In the genomic region with DNA sequence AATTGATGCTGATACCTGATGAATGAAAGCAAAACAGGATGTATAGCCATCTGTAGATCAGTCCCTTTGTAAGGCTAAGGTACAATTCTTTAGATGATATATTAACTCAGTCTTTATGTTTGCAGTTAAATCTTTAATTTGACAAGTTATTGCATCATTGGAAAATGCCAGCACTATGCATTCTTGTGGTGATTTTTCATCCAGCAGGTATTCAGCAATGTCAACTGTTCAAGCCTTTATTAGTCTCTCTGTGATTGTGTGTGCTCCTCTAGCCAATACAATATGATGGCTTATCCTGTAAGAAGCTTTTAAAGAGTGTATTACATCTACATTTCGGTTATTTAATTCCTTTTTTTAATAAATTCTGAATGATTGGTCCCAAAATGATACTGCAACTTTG, we compare ENCODE assay signal across 20 cellular contexts. TPM values are rescaled to one million over a fixed set of nuclear protein-coding genes. Genes with fewer than 3 reads are reported as not detected.
DNase-seq lines count a peak whose midpoint lies in the region; ATAC-seq, FAIRE-seq and TF ChIP-seq lines count a peak whose summit lies in the region.
"Had no signal": no experiment of that assay in that cellular context is flagged by ENCODE, and none has a peak within 500 bp of the region (broad histone marks: within the 10 kb centered on the region; RNA-seq: fewer than 3 reads in every experiment).

No MANE protein-coding gene starts in this region.

- no peak for TF ChIP-seq CTCF in epithelial cell of esophagus (IDR thresholded peaks at IDR 0.05; ENCODE audit: insufficient read depth, low read depth, low read length, missing control alignments)

- no peaks in the 10 kb centered on the region for H3K9me3 ChIP-seq in right cardiac atrium (ENCODE audit: control insufficient read depth, low read length)
- H3K9me3 ChIP-seq: adrenal gland, HAP-1, prostate gland had no signal

- peak; percentile 96 for FAIRE-seq in RCC 7860 (lab: Jason Lieb, UNC)

- no peaks in the 10 kb centered on the region for H3K27me3 ChIP-seq in right cardiac atrium (ENCODE audit: control insufficient read depth, insufficient read depth)
- H3K27me3 ChIP-seq: adrenal gland had no signal

- H3K4me1 ChIP-seq in right cardiac atrium (ENCODE audit: control insufficient read depth, insufficient read depth, low read length), result no peaks in the 10 kb centered on the region
- H3K4me1 ChIP-seq: HAP-1, prostate gland had no signal

- H3K4me3 ChIP-seq in epithelial cell of esophagus (ENCODE audit: low read length), result no peak overlapping the region
- no peak overlapping the region for H3K4me3 ChIP-seq in right cardiac atrium (ENCODE audit: low read length)
- H3K4me3 ChIP-seq: adrenal gland, HAP-1, prostate gland had no signal

- WGBS in right cardiac atrium, result 64% methylated on average over 1 of the region's 1 CpG

- DNase-seq in EL (peak; percentile 76), RCC 7860 (ENCODE audit: low spot score) (peak; percentile 78), epithelial cell of esophagus (ENCODE audit: low read depth) (peak; percentile 42), non-pigmented ciliary epithelial cell (ENCODE audit: low read depth) (peak; percentile 54), right cardiac atrium (no peak), NCI-H1417 treated with DMSO at 0.1 percent for 48 hours (lab: John Stamatoyannopoulos, UW) (no peak)
- DNase-seq: activated CD4-positive, CD25-positive, alpha-beta regulatory T cell treated with anti-CD3 and anti-CD28 coated beads, Interleukin-2, amount 50 U/mL, for 72 hours; adrenal gland; DMS153; mesendoderm; NCI-H1694 treated with DMSO at 0.1 percent for 48 hours; nephron progenitor cell; SIG-M5; stimulated activated CD4-positive, alpha-beta T cell treated with anti-CD3 and anti-CD28 coated beads, Interleukin-12 subunit alpha, Interleukin-12 subunit beta, amount 100 ng/mL, for 4 hours; T-helper 9 cell had no signal

- ATAC-seq in right cardiac atrium (no peak), HG03095 (IDR thresholded peaks at IDR 0.05; ENCODE audit: unreplicated experiment) (no peak)

- intact Hi-C loops in right cardiac atrium (cut with DNase I), result no loop called here

- no peak overlapping the region for H3K27ac ChIP-seq in right cardiac atrium (ENCODE audit: low read length)
- H3K27ac ChIP-seq: adrenal gland, C4-2B, prostate gland had no signal

RNA-seq across cellular contexts. Expression of a gene that starts 34.3 kb away (rescaled TPM):
- total RNA-seq in right cardiac atrium, result 10 to 100 TPM in 3 of 4 donors, 1 to 10 TPM in 1; 8.5 to 15.7 (median 12.4) TPM
- 6.0 TPM for polyA plus RNA-seq in right cardiac atrium
- total RNA-seq: NCI-H460 had no signal

RNA-seq across cellular contexts. Expression of a gene that starts 46.4 kb away (rescaled TPM):
- total RNA-seq in right cardiac atrium, result 10 to 100 TPM; 16.2 to 26.6 (median 17.3) TPM
- 20.9 TPM for polyA plus RNA-seq in right cardiac atrium

RNA-seq across cellular contexts. Expression of a gene that starts 52.5 kb away (rescaled TPM):
- total RNA-seq in right cardiac atrium, result 10 to 100 TPM in 3 of 4 donors, 1 to 10 TPM in 1; 8.2 to 22.7 (median 14.7) TPM
- polyA plus RNA-seq in right cardiac atrium, result 17.1 TPM

RNA-seq across cellular contexts. Expression of a gene that starts 53.0 kb away (rescaled TPM):
- 10 to 100 TPM; 15.7 to 25.0 (median 18.6) TPM for total RNA-seq in right cardiac atrium
- 20.1 TPM for polyA plus RNA-seq in right cardiac atrium

Comparison
In these comparisons a context has a peak if more than half of its experiments do, and no peak if none do; other contexts are left out.
1. DNase-seq: peak in EL (single experiment), RCC 7860 (single experiment), epithelial cell of esophagus (single experiment) and non-pigmented ciliary epithelial cell (single experiment); none in right cardiac atrium (0 of 3) and NCI-H1417 treated with DMSO at 0.1 percent for 48 hours (single experiment).